In genomic region chr9:121483049-121483448, GRCh38 we compare ENCODE assay signal across 15 cellular contexts. TPM values are rescaled to one million over a fixed set of nuclear protein-coding genes. Genes with fewer than 3 reads are reported as not detected.
DNase-seq lines count a peak whose midpoint lies in the region; ATAC-seq lines count a peak whose summit lies in the region.
"Had no signal": no experiment of that assay in that cellular context is flagged by ENCODE, and none has a peak within 500 bp of the region (broad histone marks: within the 10 kb centered on the region; RNA-seq: fewer than 3 reads in every experiment).

No MANE protein-coding gene starts in this region.

- H3K27me3 ChIP-seq in mesendoderm (ENCODE audit: insufficient read depth, low read length, poor library complexity), result no peaks in the 10 kb centered on the region

- H3K79me1 ChIP-seq in mesendoderm (ENCODE audit: low read length), result no peaks in the 10 kb centered on the region

- no peak overlapping the region for H3K4me3 Mint-ChIP-seq in activated CD8-positive, alpha-beta memory T cell treated with anti-CD3 and anti-CD28 coated beads, Interleukin-2, amount 10 ng/mL, durations not matched to agents 7 days and 5 days
- H3K4me3 Mint-ChIP-seq: activated CD4-positive, alpha-beta memory T cell treated with anti-CD3 and anti-CD28 coated beads, Interleukin-2, amount 10 ng/mL, durations not matched to agents 7 days and 5 days had no signal

- no peak overlapping the region for H3K27ac Mint-ChIP-seq in activated CD8-positive, alpha-beta memory T cell treated with anti-CD3 and anti-CD28 coated beads, Interleukin-2, amount 10 ng/mL, durations not matched to agents 7 days and 5 days
- H3K27ac Mint-ChIP-seq: activated CD4-positive, alpha-beta memory T cell treated with anti-CD3 and anti-CD28 coated beads, Interleukin-2, amount 10 ng/mL, durations not matched to agents 7 days and 5 days had no signal

- H3K4me1 Mint-ChIP-seq in activated CD8-positive, alpha-beta memory T cell treated with anti-CD3 and anti-CD28 coated beads, Interleukin-2, amount 10 ng/mL, durations not matched to agents 7 days and 5 days, result no peaks in the 10 kb centered on the region
- H3K4me1 Mint-ChIP-seq: activated CD4-positive, alpha-beta memory T cell treated with anti-CD3 and anti-CD28 coated beads, Interleukin-2, amount 10 ng/mL, durations not matched to agents 7 days and 5 days had no signal

- no peak overlapping the region for H3K56ac ChIP-seq in mesendoderm (ENCODE audit: low read length)

- no peak overlapping the region for H4K5ac ChIP-seq in mesendoderm (ENCODE audit: low read length)

- no peak overlapping the region for H3K23ac ChIP-seq in mesendoderm (ENCODE audit: low read length)

- no peaks in the 10 kb centered on the region for H3K36me3 ChIP-seq in mesendoderm (ENCODE audit: control insufficient read depth, insufficient read depth, low read length)

- no peaks in the 10 kb centered on the region for H3K79me2 ChIP-seq in mesendoderm (ENCODE audit: control insufficient read depth, insufficient read depth, low read length)

- H3K9ac ChIP-seq in mesendoderm (ENCODE audit: low read length), result no peak overlapping the region

- H3K27me3 Mint-ChIP-seq in activated CD8-positive, alpha-beta memory T cell treated with anti-CD3 and anti-CD28 coated beads, Interleukin-2, amount 10 ng/mL, durations not matched to agents 7 days and 5 days, result peaks cover 7% of the 10 kb centered on the region

- no peak overlapping the region for H2AK5ac ChIP-seq in mesendoderm (ENCODE audit: low read length)

- H3K4me2 ChIP-seq in mesendoderm (ENCODE audit: low read length), result no peak overlapping the region

- H3K18ac ChIP-seq in mesendoderm (ENCODE audit: low read length), result no peak overlapping the region

- H3K4ac ChIP-seq in mesendoderm (ENCODE audit: low read depth, low read length), result no peak overlapping the region

- no peak overlapping the region for H2BK5ac ChIP-seq in mesendoderm (ENCODE audit: low read length)

- ATAC-seq in activated CD8-positive, alpha-beta memory T cell treated with anti-CD3 and anti-CD28 coated beads, Interleukin-2, amount 10 ng/mL, durations not matched to agents 7 days and 5 days, result no peak

- no peak overlapping the region for H4K8ac ChIP-seq in mesendoderm (ENCODE audit: low read depth, low read length)

- H3K36me3 Mint-ChIP-seq in activated CD8-positive, alpha-beta memory T cell treated with anti-CD3 and anti-CD28 coated beads, Interleukin-2, amount 10 ng/mL, durations not matched to agents 7 days and 5 days, result no peaks in the 10 kb centered on the region

- H3K27ac ChIP-seq in caudate nucleus (ENCODE audit: low read depth, low read length), result peak overlapping the region; percentile 39
- no peak overlapping the region for H3K27ac ChIP-seq in mesendoderm (ENCODE audit: low read depth, low read length)

- no peak overlapping the region for H2BK15ac ChIP-seq in mesendoderm (replicated peaks; ENCODE audit: low read depth)

- CTCF ChIA-PET in activated CD8-positive, alpha-beta memory T cell treated with anti-CD3 and anti-CD28 coated beads, Interleukin-2, amount 10 ng/mL, durations not matched to agents 7 days and 5 days (lab: Charles Lee), result no interaction called here

- peak; percentile 98 for DNase-seq in DMS53 (lab: John Stamatoyannopoulos, UW)
- DNase-seq in HS-5 (ENCODE audit: low read depth), result peak; percentile 3
- DNase-seq in caudate nucleus (lab: John Stamatoyannopoulos, UW), result peak in 2 of 61 donors; percentile 18 to 39
- peak; percentile 55 for DNase-seq in mesendoderm
- DNase-seq in effector CD8-positive, alpha-beta T cell (lab: John Stamatoyannopoulos, UW), result no peak
- DNase-seq in activated CD8-positive, alpha-beta memory T cell treated with anti-CD3 and anti-CD28 coated beads, Interleukin-2, amount 10 ng/mL, durations not matched to agents 7 days and 5 days, result no peak
- DNase-seq in NAMALWA (ENCODE audit: low spot score), result no peak
- DNase-seq: activated CD4-positive, alpha-beta memory T cell treated with anti-CD3 and anti-CD28 coated beads, Interleukin-2, amount 10 ng/mL, durations not matched to agents 7 days and 5 days; activated effector memory CD4-positive, alpha-beta T cell treated with Interleukin-2 at 50 U/mL for 16 hours; kidney; NCI-H524; stimulated activated CD4-positive, alpha-beta T cell treated with anti-CD3 and anti-CD28 coated beads, Interleukin-2, amount 100 ng/mL, for 24 hours; stimulated activated CD8-positive, alpha-beta memory T cell treated with anti-CD3 and anti-CD28 coated beads, Interleukin-4, amount 100 ng/mL, for 48 hours had no signal

- no peak overlapping the region for H2BK120ac ChIP-seq in mesendoderm (ENCODE audit: low read depth, low read length)

- peaks cover 4% of the 10 kb centered on the region for H3K4me1 ChIP-seq in mesendoderm (ENCODE audit: control insufficient read depth, low read depth, low read length)

- no peak overlapping the region for H3K4me3 ChIP-seq in mesendoderm (ENCODE audit: low read length)

- no peaks in the 10 kb centered on the region for H3K9me3 Mint-ChIP-seq in activated CD8-positive, alpha-beta memory T cell treated with anti-CD3 and anti-CD28 coated beads, Interleukin-2, amount 10 ng/mL, durations not matched to agents 7 days and 5 days (ENCODE audit: low read depth)
- H3K9me3 Mint-ChIP-seq: activated CD4-positive, alpha-beta memory T cell treated with anti-CD3 and anti-CD28 coated beads, Interleukin-2, amount 10 ng/mL, durations not matched to agents 7 days and 5 days had no signal

- no CpG with 5 or more reads among the region's 5 CpGs for WGBS in mesendoderm (ENCODE audit: extremely low coverage, insufficient coverage, low lambda C conversion rate)

RNA-seq across cellular contexts. Expression of gene GGTA1, which starts 16.6 kb away (rescaled TPM):
- not detected for polyA plus RNA-seq in mesendoderm (2013, experiment 1 of 2)
- not detected for polyA plus RNA-seq in mesendoderm (2013, experiment 2 of 2)
- 1 to 10 TPM in 1 of 2 experiments, not detected in 1; 1.6 TPM for total RNA-seq in activated CD8-positive, alpha-beta memory T cell treated with anti-CD3 and anti-CD28 coated beads, Interleukin-2, amount 10 ng/mL, durations not matched to agents 7 days and 5 days
- total RNA-seq: activated CD4-positive, alpha-beta memory T cell treated with anti-CD3 and anti-CD28 coated beads, Interleukin-2, amount 10 ng/mL, durations not matched to agents 7 days and 5 days; myocyte had no signal
- polyA plus RNA-seq: BJ had no signal

Comparison
In these comparisons a context has a peak if more than half of its experiments do, and no peak if none do; other contexts are left out.
1. DNase-seq: peak in DMS53 (single experiment), HS-5 (single experiment) and mesendoderm (single experiment); none in effector CD8-positive, alpha-beta T cell (single experiment), activated CD8-positive, alpha-beta memory T cell treated with anti-CD3 and anti-CD28 coated beads, Interleukin-2, amount 10 ng/mL, durations not matched to agents 7 days and 5 days (single experiment) and NAMALWA (single experiment).